In genomic region chr12:102504871-102505270, GRCh38 we compare ENCODE assay signal across 17 cellular contexts. TPM values are rescaled to one million over a fixed set of nuclear protein-coding genes. Genes with fewer than 3 reads are reported as not detected.
"Had no signal": no experiment of that assay in that cellular context is flagged by ENCODE, and none has a peak within 500 bp of the region (broad histone marks: within the 10 kb centered on the region; RNA-seq: fewer than 3 reads in every experiment).

No MANE protein-coding gene starts in this region.

- H3K36me3 ChIP-seq: colonic mucosa, heart left ventricle, right atrium auricular region, sigmoid colon, stomach, thoracic aorta, transverse colon had no signal

- H3K4me3 Mint-ChIP-seq: mesothelial cell of epicardium; natural killer cell; neural crest cell; stimulated activated naive B cell treated with anti-CD40 and anti-IgM and Interleukin-4, amounts not matched to agents 10 μg/mL and 1 μg/mL and 100 μg/mL, for 72 hours had no signal

- H3K27ac Mint-ChIP-seq: mesothelial cell of epicardium; natural killer cell; stimulated activated naive B cell treated with anti-CD40 and anti-IgM and Interleukin-4, amounts not matched to agents 10 μg/mL and 1 μg/mL and 100 μg/mL, for 72 hours had no signal

- H3K9me3 Mint-ChIP-seq: stimulated activated naive B cell treated with anti-CD40 and anti-IgM and Interleukin-4, amounts not matched to agents 10 μg/mL and 1 μg/mL and 100 μg/mL, for 72 hours had no signal

- ATAC-seq: esophagus mucosa; natural killer cell; stimulated activated naive B cell treated with anti-CD40 and anti-IgM and Interleukin-4, amounts not matched to agents 10 μg/mL and 1 μg/mL and 100 μg/mL, for 72 hours had no signal

- DNase-seq: colonic mucosa; dorsolateral prefrontal cortex; effector CD8-positive, alpha-beta T cell; natural killer cell; sigmoid colon; stimulated activated CD4-positive, alpha-beta T cell treated with anti-CD3 and anti-CD28 coated beads, Interleukin-2, amount 100 ng/mL, for 24 hours; stimulated activated CD4-positive, alpha-beta T cell treated with anti-CD3 and anti-CD28 coated beads, Interleukin-4, amount 100 ng/mL, for 4 hours; stimulated activated naive B cell treated with anti-CD40 and anti-IgM and Interleukin-4, amounts not matched to agents 10 μg/mL and 1 μg/mL and 100 μg/mL, for 72 hours; stomach; transverse colon had no signal

- H3K36me3 Mint-ChIP-seq: natural killer cell; stimulated activated naive B cell treated with anti-CD40 and anti-IgM and Interleukin-4, amounts not matched to agents 10 μg/mL and 1 μg/mL and 100 μg/mL, for 72 hours had no signal

- H3K27ac ChIP-seq: colonic mucosa, dorsolateral prefrontal cortex, right atrium auricular region, sigmoid colon, stomach, thoracic aorta, transverse colon had no signal

- H3K9me3 ChIP-seq: colonic mucosa, sigmoid colon, thoracic aorta, transverse colon had no signal

- H3K4me3 ChIP-seq: colonic mucosa, dorsolateral prefrontal cortex, heart left ventricle, right atrium auricular region, sigmoid colon, skin epidermis, stomach, thoracic aorta, transverse colon had no signal

- H3K27me3 ChIP-seq: colonic mucosa, dorsolateral prefrontal cortex, heart left ventricle, right atrium auricular region, sigmoid colon, stomach, transverse colon had no signal

- H3K4me1 Mint-ChIP-seq: natural killer cell, neural crest cell had no signal

- H3K4me1 ChIP-seq: colonic mucosa, right atrium auricular region, sigmoid colon, stomach, transverse colon had no signal

RNA-seq across cellular contexts. Expression of gene IGF1, which starts 24.5 kb away (rescaled TPM):
- total RNA-seq: neural crest cell had no signal
